Comparison of ENCODE assay signal across 13 cellular contexts in genomic region chr6:9523462-9523861, GRCh38.
DNase-seq lines count a peak whose midpoint lies in the region; ATAC-seq, FAIRE-seq and TF ChIP-seq lines count a peak whose summit lies in the region.
"Had no signal": no experiment of that assay in that cellular context is flagged by ENCODE, and none has a peak within 500 bp of the region (broad histone marks: within the 10 kb centered on the region; RNA-seq: fewer than 3 reads in every experiment).

No MANE protein-coding gene starts in this region.

- H3K27me3 ChIP-seq in keratinocyte (ENCODE audit: control insufficient read depth, extremely low read depth, insufficient read depth, low read length), result no peaks in the 10 kb centered on the region
- H3K27me3 ChIP-seq: BE2C had no signal

- H3K9me1 ChIP-seq in keratinocyte (ENCODE audit: control insufficient read depth, extremely low read depth, insufficient read depth, low read length), result no peaks in the 10 kb centered on the region

- peak; percentile 69 for FAIRE-seq in keratinocyte (lab: Jason Lieb, UNC)

- H3K36me3 ChIP-seq in keratinocyte (ENCODE audit: control insufficient read depth in 2 of 2, extremely low read depth in 1 of 2, insufficient read depth in 2 of 2, low read length in 2 of 2), result no peaks in the 10 kb centered on the region
- H3K36me3 ChIP-seq: BE2C had no signal

- no peak for TF ChIP-seq CTCF in keratinocyte (optimal IDR thresholded peaks at IDR 0.05 in 1 of 3, IDR thresholded peaks at IDR 0.05 in 1 of 3, conservative IDR thresholded peaks at IDR 0.05 in 1 of 3; ENCODE audit: extremely low read depth in 1 of 3, insufficient read depth in 2 of 3, low read length in 3 of 3)

- H3K9me3 ChIP-seq in keratinocyte (ENCODE audit: control insufficient read depth, low read depth, low read length), result no peaks in the 10 kb centered on the region
- H3K9me3 ChIP-seq: BE2C had no signal

- H3K4me1 ChIP-seq in keratinocyte (ENCODE audit: control insufficient read depth, extremely low read depth, insufficient read depth, low read length), result peaks cover 51% of the 10 kb centered on the region
- H3K4me1 ChIP-seq: BE2C had no signal

- no peaks in the 10 kb centered on the region for H4K20me1 ChIP-seq in keratinocyte (ENCODE audit: control insufficient read depth, extremely low read depth, insufficient read depth, low read length)

- no peaks in the 10 kb centered on the region for H3K79me2 ChIP-seq in keratinocyte (ENCODE audit: control insufficient read depth, insufficient read depth, low read length)

- DNase-seq in ACHN (peak; percentile 75), HS-27A (ENCODE audit: low read depth) (peak; percentile 58), astrocyte of the hippocampus (ENCODE audit: low read depth, low spot score) (peak; percentile 82), keratinocyte (ENCODE audit: low read depth, low spot score) (no peak), NCI-H2081 (lab: John Stamatoyannopoulos, UW) (no peak), NCI-H2171 treated with DMSO at 0.1 percent for 48 hours (lab: John Stamatoyannopoulos, UW) (no peak)
- DNase-seq: activated CD4-positive, alpha-beta T cell treated with anti-CD3 and anti-CD28 coated beads, Interleukin-2, amount 10 ng/mL, durations not matched to agents 7 days and 5 days; BE2C; nephron progenitor cell; SHP77 treated with DMSO at 0.1 percent for 48 hours had no signal

- H3K27ac ChIP-seq in keratinocyte (ENCODE audit: control insufficient read depth, insufficient read depth, low read length), result peak overlapping the region; percentile 48

- in situ Hi-C loops in ACHN (cut with HindIII; ENCODE audit: low pct_ligation_motif_present, low pct_unique_long_range_greater_than_20kb, low sequenced_read_pairs), result no loop called here

- H2AFZ ChIP-seq in keratinocyte (ENCODE audit: control insufficient read depth, low read length), result peak overlapping the region; percentile 26

- ATAC-seq in HG02571 (IDR thresholded peaks at IDR 0.05; ENCODE audit: unreplicated experiment) (no peak), HG02840 (IDR thresholded peaks at IDR 0.05; ENCODE audit: low FRiP score, unreplicated experiment) (no peak)
- ATAC-seq: stimulated activated effector memory CD8-positive, alpha-beta T cell treated with anti-CD3 and anti-CD28 coated beads, Interleukin-12 subunit alpha, Interleukin-12 subunit beta, amount 100 ng/mL, for 72 hours had no signal

- dilution Hi-C loops in keratinocyte (cut with MboI; ENCODE audit: extremely low pct_ligation_motif_present, low sequenced_read_pairs), result no loop called here

- H3K9ac ChIP-seq in keratinocyte (ENCODE audit: control insufficient read depth, extremely low read depth, insufficient read depth, low read length), result no peak overlapping the region

- no peak overlapping the region for H3K4me3 ChIP-seq in keratinocyte (ENCODE audit: control insufficient read depth in 2 of 3, extremely low read depth in 1 of 3, insufficient read depth in 2 of 3, low read depth in 1 of 3, low read length in 3 of 3)

- H3K4me2 ChIP-seq in keratinocyte (ENCODE audit: control insufficient read depth, extremely low read depth, insufficient read depth, low read depth, low read length), result no peak overlapping the region

Comparison
In these comparisons a context has a peak if more than half of its experiments do, and no peak if none do; other contexts are left out.
1. DNase-seq: peak in ACHN (single experiment), HS-27A (single experiment) and astrocyte of the hippocampus (single experiment); none in keratinocyte (single experiment), NCI-H2081 (0 of 2) and NCI-H2171 treated with DMSO at 0.1 percent for 48 hours (single experiment).